In genomic region chr2:113302581-113302980, GRCh38 we compare ENCODE assay signal across 3 cellular contexts. TPM values are rescaled to one million over a fixed set of nuclear protein-coding genes. Genes with fewer than 3 reads are reported as not detected.
"Had no signal": no experiment of that assay in that cellular context is flagged by ENCODE, and none has a peak within 500 bp of the region (broad histone marks: within the 10 kb centered on the region; RNA-seq: fewer than 3 reads in every experiment).

No MANE protein-coding gene starts in this region.

RNA-seq across cellular contexts. Expression of gene PAX8, which starts 23.9 kb away (rescaled TPM):
- total RNA-seq: bronchial epithelial cell, cardiac muscle cell, cerebellum had no signal
- polyA plus RNA-seq: cardiac muscle cell had no signal
